ENCODE assay signal across 19 cellular contexts in the genomic region with DNA sequence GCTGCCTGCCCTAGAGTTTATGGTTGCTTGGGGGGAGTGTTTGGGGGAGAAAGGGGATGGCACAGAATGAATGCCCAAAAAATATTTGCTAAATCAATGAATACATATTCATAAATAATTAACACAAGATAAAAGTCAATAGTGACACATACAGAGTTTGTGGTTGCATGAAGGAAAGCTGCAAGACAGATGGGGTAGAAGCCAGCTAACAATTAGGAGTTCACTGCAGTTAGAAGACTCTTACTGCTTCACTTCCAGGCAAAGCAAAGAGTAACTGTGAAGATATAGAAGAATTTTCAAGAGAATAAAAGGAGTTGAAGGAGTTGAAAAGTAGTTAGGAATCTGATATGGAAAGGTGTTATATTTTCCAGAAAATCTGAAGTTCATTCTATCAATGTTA.
"Had no signal": no experiment of that assay in that cellular context is flagged by ENCODE, and none has a peak within 500 bp of the region (broad histone marks: within the 10 kb centered on the region; RNA-seq: fewer than 3 reads in every experiment).

No MANE protein-coding gene starts in this region.

- H3K27me3 Mint-ChIP-seq: naive B cell; naive thymus-derived CD8-positive, alpha-beta T cell had no signal

- H2AFZ ChIP-seq: hepatocyte had no signal

- H3K79me2 ChIP-seq: hepatocyte had no signal

- H3K9me3 ChIP-seq: esophagus muscularis mucosa, gastroesophageal sphincter, heart left ventricle, left lung, lower lobe of right lung, mucosa of descending colon had no signal

- ATAC-seq: foreskin keratinocyte; gastroesophageal sphincter; heart left ventricle; left cardiac atrium; left lung; left ventricle myocardium superior; lower lobe of right lung; mucosa of descending colon; naive thymus-derived CD8-positive, alpha-beta T cell had no signal

- DNase-seq: dermis blood vessel endothelial cell; dorsolateral prefrontal cortex; effector CD4-positive, alpha-beta T cell; effector memory CD4-positive, alpha-beta T cell; foreskin keratinocyte; heart left ventricle; left cardiac atrium; left lung; left ventricle myocardium superior; lower lobe of right lung; mesenchymal stem cell; mucosa of descending colon; naive B cell; naive thymus-derived CD8-positive, alpha-beta T cell had no signal

- H3K4me1 Mint-ChIP-seq: mesothelial cell of epicardium had no signal

- H3K4me3 Mint-ChIP-seq: mesothelial cell of epicardium; naive thymus-derived CD8-positive, alpha-beta T cell had no signal

- H3K27me3 ChIP-seq: dorsolateral prefrontal cortex, esophagus muscularis mucosa, foreskin keratinocyte, gastroesophageal sphincter, heart left ventricle, hepatocyte, left lung had no signal

- H3K4me3 ChIP-seq: coronary artery, dorsolateral prefrontal cortex, esophagus muscularis mucosa, gastroesophageal sphincter, heart left ventricle, hepatocyte, left lung, lower lobe of right lung, mucosa of descending colon had no signal

- H3K27ac ChIP-seq: coronary artery, dorsolateral prefrontal cortex, esophagus muscularis mucosa, foreskin keratinocyte, gastroesophageal sphincter, heart left ventricle, hepatocyte, left lung, lower lobe of right lung had no signal

- H3K4me1 ChIP-seq: gastroesophageal sphincter, heart left ventricle, left lung, lower lobe of right lung had no signal

- H3K27ac Mint-ChIP-seq: mesothelial cell of epicardium; naive thymus-derived CD8-positive, alpha-beta T cell had no signal

- H3K4me2 ChIP-seq: hepatocyte had no signal
